Comparison of ENCODE assay signal across 8 cellular contexts in the genomic region with DNA sequence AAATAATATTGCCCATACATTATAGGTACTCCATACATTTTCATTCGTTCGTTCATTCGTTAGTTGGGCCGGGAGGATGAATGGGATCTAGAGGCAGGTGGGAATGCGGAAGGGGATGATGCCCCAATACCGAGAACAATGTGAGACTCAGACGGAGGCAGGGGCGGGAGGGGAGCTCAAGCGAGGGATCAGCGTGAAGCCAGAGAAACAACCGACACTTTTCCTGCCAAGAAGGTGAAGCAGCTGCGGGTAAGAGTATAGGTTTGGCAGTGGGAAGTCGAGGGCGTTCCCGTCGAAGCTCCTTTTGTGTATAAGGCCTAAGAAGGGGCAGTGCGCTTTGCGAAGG. TPM values are rescaled to one million over a fixed set of nuclear protein-coding genes. Genes with fewer than 3 reads are reported as not detected.
DNase-seq lines count a peak whose midpoint lies in the region; ATAC-seq and TF ChIP-seq lines count a peak whose summit lies in the region.
"Had no signal": no experiment of that assay in that cellular context is flagged by ENCODE, and none has a peak within 500 bp of the region (broad histone marks: within the 10 kb centered on the region; RNA-seq: fewer than 3 reads in every experiment).

No MANE protein-coding gene starts in this region.

- no peak for ATAC-seq in stimulated activated effector memory CD8-positive, alpha-beta T cell treated with anti-CD3 and anti-CD28 coated beads, Interleukin-12 subunit alpha, Interleukin-12 subunit beta, amount 100 ng/mL, for 72 hours
- no peak for ATAC-seq in HG03039 (IDR thresholded peaks at IDR 0.05; ENCODE audit: unreplicated experiment)
- no peak for ATAC-seq in HG03520 (IDR thresholded peaks at IDR 0.05; ENCODE audit: unreplicated experiment)

- CTCF ChIA-PET in activated CD4-positive, alpha-beta memory T cell treated with anti-CD3 and anti-CD28 coated beads, Interleukin-2, amount 10 ng/mL, durations not matched to agents 7 days and 5 days (lab: Charles Lee) = interaction anchor here (0.6 to 5.3 kb wide), 15 partner anchors 9 to 123 kb away, joined by 3 to 79 read pairs (median 4); no protein-coding TSS in a partner anchor

- peaks cover 47% of the 10 kb centered on the region for H3K27me3 Mint-ChIP-seq in activated CD4-positive, alpha-beta memory T cell treated with anti-CD3 and anti-CD28 coated beads, Interleukin-2, amount 10 ng/mL, durations not matched to agents 7 days and 5 days

- H3K27ac Mint-ChIP-seq in activated CD4-positive, alpha-beta memory T cell treated with anti-CD3 and anti-CD28 coated beads, Interleukin-2, amount 10 ng/mL, durations not matched to agents 7 days and 5 days = no peak overlapping the region
- no peak overlapping the region for H3K27ac Mint-ChIP-seq in stimulated activated effector memory CD8-positive, alpha-beta T cell treated with anti-CD3 and anti-CD28 coated beads, Interleukin-12 subunit alpha, Interleukin-12 subunit beta, amount 100 ng/mL, for 72 hours
- H3K27ac Mint-ChIP-seq: activated naive CD4-positive, alpha-beta T cell treated with anti-CD3 and anti-CD28 coated beads, Interleukin-2, amount 50 U/mL, for 72 hours had no signal

- peaks cover 8% of the 10 kb centered on the region for H3K4me1 Mint-ChIP-seq in activated CD4-positive, alpha-beta memory T cell treated with anti-CD3 and anti-CD28 coated beads, Interleukin-2, amount 10 ng/mL, durations not matched to agents 7 days and 5 days
- peaks cover 13% of the 10 kb centered on the region for H3K4me1 Mint-ChIP-seq in stimulated activated effector memory CD8-positive, alpha-beta T cell treated with anti-CD3 and anti-CD28 coated beads, Interleukin-12 subunit alpha, Interleukin-12 subunit beta, amount 100 ng/mL, for 72 hours

- H3K4me3 ChIP-seq in HL-60 (replicated peaks; ENCODE audit: insufficient read depth, low read length) (peak overlapping the region; percentile 2; the same call in 1 of the 2 replicates), iPS-11a (ENCODE audit: low read depth, low read length) (peak overlapping the region; percentile 13)

- no peak for TF ChIP-seq CTCF in HL-60 (IDR thresholded peaks at IDR 0.05; ENCODE audit: insufficient read depth, low read length)

- H3K27me3 ChIP-seq in HL-60 (ENCODE audit: insufficient read depth, poor library complexity, severe bottlenecking) = no peaks in the 10 kb centered on the region

- DNase-seq in HL-60 (ENCODE audit: low read depth in 1 of 2, low spot score in 1 of 2) (no peak), RPMI8226 (no peak)
- no peak for DNase-seq in activated CD4-positive, alpha-beta memory T cell treated with anti-CD3 and anti-CD28 coated beads, Interleukin-2, amount 10 ng/mL, durations not matched to agents 7 days and 5 days
- DNase-seq in stimulated activated effector memory CD8-positive, alpha-beta T cell treated with anti-CD3 and anti-CD28 coated beads, Interleukin-12 subunit alpha, Interleukin-12 subunit beta, amount 100 ng/mL, for 72 hours (ENCODE audit: low spot score in 2 of 2) = no peak

- H3K36me3 Mint-ChIP-seq in activated CD4-positive, alpha-beta memory T cell treated with anti-CD3 and anti-CD28 coated beads, Interleukin-2, amount 10 ng/mL, durations not matched to agents 7 days and 5 days (ENCODE audit: low read depth) = no peaks in the 10 kb centered on the region
- H3K36me3 Mint-ChIP-seq in stimulated activated effector memory CD8-positive, alpha-beta T cell treated with anti-CD3 and anti-CD28 coated beads, Interleukin-12 subunit alpha, Interleukin-12 subunit beta, amount 100 ng/mL, for 72 hours = peaks cover 4% of the 10 kb centered on the region
- H3K36me3 Mint-ChIP-seq: activated naive CD4-positive, alpha-beta T cell treated with anti-CD3 and anti-CD28 coated beads, Interleukin-2, amount 50 U/mL, for 72 hours had no signal

- peak overlapping the region; percentile 80 for H3K27ac ChIP-seq in HL-60 (replicated peaks)

- no peaks in the 10 kb centered on the region for H3K9me3 Mint-ChIP-seq in activated CD4-positive, alpha-beta memory T cell treated with anti-CD3 and anti-CD28 coated beads, Interleukin-2, amount 10 ng/mL, durations not matched to agents 7 days and 5 days
- no peaks in the 10 kb centered on the region for H3K9me3 Mint-ChIP-seq in stimulated activated effector memory CD8-positive, alpha-beta T cell treated with anti-CD3 and anti-CD28 coated beads, Interleukin-12 subunit alpha, Interleukin-12 subunit beta, amount 100 ng/mL, for 72 hours
- H3K9me3 Mint-ChIP-seq: activated naive CD4-positive, alpha-beta T cell treated with anti-CD3 and anti-CD28 coated beads, Interleukin-2, amount 50 U/mL, for 72 hours had no signal

- peak overlapping the region; percentile 83 for H3K4me3 Mint-ChIP-seq in activated CD4-positive, alpha-beta memory T cell treated with anti-CD3 and anti-CD28 coated beads, Interleukin-2, amount 10 ng/mL, durations not matched to agents 7 days and 5 days
- peak overlapping the region; percentile 81 for H3K4me3 Mint-ChIP-seq in stimulated activated effector memory CD8-positive, alpha-beta T cell treated with anti-CD3 and anti-CD28 coated beads, Interleukin-12 subunit alpha, Interleukin-12 subunit beta, amount 100 ng/mL, for 72 hours

- POLR2A ChIA-PET in activated CD4-positive, alpha-beta memory T cell treated with anti-CD3 and anti-CD28 coated beads, Interleukin-2, amount 10 ng/mL, durations not matched to agents 7 days and 5 days (lab: Charles Lee) = interaction anchor here (0.7 to 0.9 kb wide), 2 partner anchors 10 to 29 kb away, joined by 3 read pairs; no protein-coding TSS in a partner anchor

RNA-seq across cellular contexts. Expression of a gene that starts 1.1 kb away (rescaled TPM):
- total RNA-seq in activated CD4-positive, alpha-beta memory T cell treated with anti-CD3 and anti-CD28 coated beads, Interleukin-2, amount 10 ng/mL, durations not matched to agents 7 days and 5 days = under 1 TPM; 0.05 TPM

RNA-seq across cellular contexts. Expression of a gene that starts 34.8 kb away (rescaled TPM):
- not detected for total RNA-seq in activated CD4-positive, alpha-beta memory T cell treated with anti-CD3 and anti-CD28 coated beads, Interleukin-2, amount 10 ng/mL, durations not matched to agents 7 days and 5 days
- total RNA-seq: activated naive CD4-positive, alpha-beta T cell treated with anti-CD3 and anti-CD28 coated beads, Interleukin-2, amount 50 U/mL, for 72 hours had no signal
